In genomic region chr10:125721035-125721434, GRCh38 we compare ENCODE assay signal across 1 cellular context.
TF ChIP-seq lines count a peak whose summit lies in the region.

No MANE protein-coding gene starts in this region.

TF ChIP-seq in H1, 55 proteins besides CTCF, POLR2A, EP300 and RAD21:
- TF ChIP-seq TEAD4 (IDR thresholded peaks at IDR 0.05; ENCODE audit: low read depth, low read length), result no peak
- TF ChIP-seq CEBPB (IDR thresholded peaks at IDR 0.05; ENCODE audit: low read depth, low read length), result no peak
- no peak for TF ChIP-seq KDM1A (IDR thresholded peaks at IDR 0.05; ENCODE audit: borderline replicate concordance, low read length)
- no peak for TF ChIP-seq CBX5 (IDR thresholded peaks at IDR 0.05; ENCODE audit: low read depth, low read length)
- no peak for TF ChIP-seq CBX8 (IDR thresholded peaks at IDR 0.05; ENCODE audit: borderline replicate concordance, low read depth, low read length)
- TF ChIP-seq KDM5A (IDR thresholded peaks at IDR 0.05; ENCODE audit: low read length), result no peak
- no peak for TF ChIP-seq SAP30 (IDR thresholded peaks at IDR 0.05; ENCODE audit: insufficient read depth, insufficient replicate concordance, low read length)
- no peak for TF ChIP-seq BACH1 (IDR thresholded peaks at IDR 0.05; ENCODE audit: low read length)
- no peak for TF ChIP-seq MAFK (IDR thresholded peaks at IDR 0.05; ENCODE audit: low read depth, low read length)
- no peak for TF ChIP-seq GTF2F1 (IDR thresholded peaks at IDR 0.05; ENCODE audit: borderline replicate concordance, low read depth, low read length)
- TF ChIP-seq TCF12 (IDR thresholded peaks at IDR 0.05; ENCODE audit: low read depth, low read length), result no peak
- no peak for TF ChIP-seq RNF2 (IDR thresholded peaks at IDR 0.05; ENCODE audit: borderline replicate concordance, low read depth, low read length, missing control alignments, poor library complexity, severe bottlenecking)
- no peak for TF ChIP-seq HDAC6 (IDR thresholded peaks at IDR 0.05; ENCODE audit: low read depth, low read length)
- TF ChIP-seq NANOG (IDR thresholded peaks at IDR 0.05; ENCODE audit: insufficient read depth, low read depth, low read length, poor library complexity, severe bottlenecking), result no peak
- TF ChIP-seq SIRT6 (IDR thresholded peaks at IDR 0.05; ENCODE audit: low read length), result no peak
- no peak for TF ChIP-seq ATF2 (IDR thresholded peaks at IDR 0.05; ENCODE audit: low read length)
- no peak for TF ChIP-seq SIN3A (conservative IDR thresholded peaks at IDR 0.05 in 1 of 2, IDR thresholded peaks at IDR 0.05 in 1 of 2; ENCODE audit: low read depth in 1 of 2, low read length in 2 of 2)
- no peak for TF ChIP-seq TAF1 (IDR thresholded peaks at IDR 0.05; ENCODE audit: low read depth, low read length)
- TF ChIP-seq BRCA1 (IDR thresholded peaks at IDR 0.05; ENCODE audit: low read depth, low read length), result no peak
